Comparison of ENCODE assay signal across 12 cellular contexts in the genomic region with DNA sequence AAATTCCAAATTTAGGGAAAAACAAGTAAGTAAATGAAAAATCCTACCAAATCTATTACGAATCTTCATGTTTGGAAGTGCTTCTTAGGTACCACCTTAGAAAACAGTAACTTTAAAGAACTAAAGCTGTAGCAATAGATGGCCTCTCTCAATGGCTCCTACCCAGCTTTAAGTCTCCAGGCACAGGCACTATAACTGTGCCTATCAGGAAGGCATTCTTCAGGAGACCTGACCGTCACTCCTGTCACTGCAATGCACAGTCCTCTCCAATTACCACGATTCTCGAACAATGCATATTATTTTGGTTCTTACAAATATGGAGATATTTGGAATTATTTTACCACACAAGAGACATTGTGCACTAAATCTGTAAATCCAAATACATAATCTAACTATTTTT. TPM values are rescaled to one million over a fixed set of nuclear protein-coding genes. Genes with fewer than 3 reads are reported as not detected.
"Had no signal": no experiment of that assay in that cellular context is flagged by ENCODE, and none has a peak within 500 bp of the region (broad histone marks: within the 10 kb centered on the region; RNA-seq: fewer than 3 reads in every experiment).

No MANE protein-coding gene starts in this region.

- H3K4me3 ChIP-seq: SK-N-MC, smooth muscle cell had no signal

- H3K4me2 ChIP-seq: smooth muscle cell had no signal

- FAIRE-seq: astrocyte had no signal

- DNase-seq: activated CD4-positive, alpha-beta T cell treated with anti-CD3 and anti-CD28 coated beads for 4 hours; activated CD8-positive, alpha-beta memory T cell treated with anti-CD3 and anti-CD28 coated beads, Interleukin-2, amount 50 U/mL, for 4 hours; activated CD8-positive, alpha-beta T cell treated with anti-CD3 and anti-CD28 coated beads for 36 hours; activated naive CD4-positive, alpha-beta T cell; activated naive CD8-positive, alpha-beta T cell treated with anti-CD3 and anti-CD28 coated beads, Interleukin-2, amount 50 U/mL, for 24 hours; erythroblast; T-helper 1 cell had no signal

- H3K27ac ChIP-seq: SK-N-MC had no signal

- ATAC-seq: activated CD8-positive, alpha-beta T cell treated with anti-CD3 and anti-CD28 coated beads for 36 hours; activated naive CD8-positive, alpha-beta T cell treated with anti-CD3 and anti-CD28 coated beads, Interleukin-2, amount 50 U/mL, for 24 hours; stimulated activated effector memory CD8-positive, alpha-beta T cell treated with anti-CD3 and anti-CD28 coated beads, Interleukin-12 subunit alpha, Interleukin-12 subunit beta, amount 100 ng/mL, for 72 hours had no signal

RNA-seq across cellular contexts. Expression of a gene that starts 12.9 kb away (rescaled TPM):
- total RNA-seq: activated CD8-positive, alpha-beta T cell treated with anti-CD3 and anti-CD28 coated beads for 36 hours; activated T-helper 1 cell treated with anti-CD3 and anti-CD28 coated beads, Interleukin-12 subunit alpha, Interleukin-12 subunit beta, Interleukin-2, Interleukin-4 antibody, amounts not matched to agents 30 ng/mL and 10 ng/mL and 1 ng/mL, durations not matched to agents 14 hours and 24 hours and 36 hours had no signal
